In the genomic region with DNA sequence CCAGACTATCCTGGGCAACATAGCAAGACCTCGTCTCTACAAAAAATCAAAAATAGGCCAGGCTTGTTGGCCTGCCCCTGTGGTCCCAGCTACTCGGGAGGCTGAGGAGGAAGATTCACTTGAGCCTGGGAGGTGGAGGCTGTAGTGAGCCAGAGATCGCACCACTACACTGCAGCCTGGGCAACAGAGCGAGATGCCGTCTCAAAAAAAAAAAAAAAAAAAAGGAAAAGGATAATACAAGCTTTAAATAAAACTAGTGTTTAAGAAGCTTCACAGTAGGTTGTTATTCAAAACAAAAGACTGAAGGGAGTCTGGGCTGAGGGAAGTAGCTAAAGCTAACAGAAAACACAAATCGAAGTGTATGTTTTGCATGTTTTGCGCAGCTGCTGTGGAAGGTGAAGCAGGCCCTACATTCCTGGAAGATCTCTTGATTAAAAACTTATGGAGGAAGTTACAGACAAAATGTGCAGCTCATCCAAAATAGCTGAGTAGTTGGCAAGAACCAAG, we compare ENCODE assay signal across 8 cellular contexts. TPM values are rescaled to one million over a fixed set of nuclear protein-coding genes. Genes with fewer than 3 reads are reported as not detected.
A peak's percentile ranks its signal among the peaks of the same experiment; 100 is the strongest.
DNase-seq lines count a peak whose midpoint lies in the region; ATAC-seq and TF ChIP-seq lines count a peak whose summit lies in the region.

No MANE protein-coding gene starts in this region.

- WGBS in SK-N-SH (ENCODE audit: low lambda C conversion rate), result 65% methylated on average over 7 of the region's 7 CpGs
- WGBS in lower leg skin, 2 donors, result 14 to 20% methylated on average over 7 of the region's 7 CpGs
- 32 to 40% methylated on average over 7 of the region's 7 CpGs for WGBS in tibial nerve, 2 donors

- intact Hi-C loops in lower leg skin (cut with DNase I; ENCODE audit: low total_unique reads), result no loop called here

- TF ChIP-seq CTCF in SK-N-SH (IDR thresholded peaks at IDR 0.05), result no peak
- no peak for TF ChIP-seq CTCF in astrocyte of the spinal cord (IDR thresholded peaks at IDR 0.05; ENCODE audit: low read depth, low read length)
- no peak for TF ChIP-seq CTCF in lower leg skin (IDR thresholded peaks at IDR 0.05)
- TF ChIP-seq CTCF in tibial nerve (IDR thresholded peaks at IDR 0.05), result no peak

- CTCF ChIA-PET in SK-N-SH (lab: Yijun Ruan, JAX), result interaction anchor here (0.9 to 3.0 kb wide), 13 partner anchors 8 to 185 kb away, joined by 3 to 30 read pairs (median 4); no protein-coding TSS in a partner anchor

- H3K79me2 ChIP-seq in SK-N-SH (ENCODE audit: insufficient read depth), result 0 out of 2 replicates have a peak, but pooled peaks cover 7% of the 10 kb centered on the region

- no peak; the same call in 2 of the 3 replicates for ATAC-seq in SK-N-SH treated with all-trans-retinoic acid at 6 μM for 48 hours
- ATAC-seq in HG03575 (IDR thresholded peaks at IDR 0.05; ENCODE audit: extremely low read depth, insufficient number of reproducible peaks, low FRiP score, unreplicated experiment), result peak; percentile 3

- in situ Hi-C loops in astrocyte of the spinal cord (cut with HindIII; ENCODE audit: low sequenced_read_pairs), result no loop called here

- H3K9me3 ChIP-seq in SK-N-SH (no peaks in the 10 kb centered on the region), tibial nerve (no peaks in the 10 kb centered on the region)

- peaks cover 12% of the 10 kb centered on the region for H3F3A ChIP-seq in SK-N-SH (replicated peaks; ENCODE audit: insufficient read depth)

- TF ChIP-seq EP300 in SK-N-SH (IDR thresholded peaks at IDR 0.05; ENCODE audit: borderline replicate concordance in 1 of 2, low read depth in 1 of 2, low read length in 1 of 2) (no peak), tibial nerve (IDR thresholded peaks at IDR 0.05) (no peak)

- TF ChIP-seq POLR2A in lower leg skin (IDR thresholded peaks at IDR 0.05), result no peak
- TF ChIP-seq POLR2A in tibial nerve (IDR thresholded peaks at IDR 0.05), result no peak

- H3K36me3 ChIP-seq in SK-N-SH (replicated peaks in 1 of 2; ENCODE audit: control insufficient read depth in 1 of 2, insufficient read depth in 2 of 2, low read length in 1 of 2) (no peaks in the 10 kb centered on the region), tibial nerve (no peaks in the 10 kb centered on the region)

- H3K4me2 ChIP-seq in SK-N-SH, result peak overlapping the region; percentile 99

- no peak for TF ChIP-seq RAD21 in SK-N-SH (IDR thresholded peaks at IDR 0.05; ENCODE audit: low read length)

- no peaks in the 10 kb centered on the region for H3K9me2 ChIP-seq in SK-N-SH

- H3K4me1 ChIP-seq in SK-N-SH (ENCODE audit: control insufficient read depth in 1 of 2, insufficient read depth in 2 of 2, low read depth in 1 of 2, low read length in 1 of 2), result no peaks in the 10 kb centered on the region; a peak in 1 of 4 replicates
- peaks cover 0 to 17% (median 0%) of the 10 kb centered on the region in 4 donors for H3K4me1 ChIP-seq in tibial nerve

- H4K20me1 ChIP-seq in SK-N-SH (ENCODE audit: insufficient read depth), result no peaks in the 10 kb centered on the region

- H2AFZ ChIP-seq in SK-N-SH (ENCODE audit: low read depth), result peak overlapping the region; percentile 94

- H3K27ac ChIP-seq in SK-N-SH (ENCODE audit: low read depth in 2 of 2, low read length in 1 of 2), result peak overlapping the region; percentile 1 to 68; a peak in 2 of 4 replicates
- H3K27ac ChIP-seq in tibial nerve, result peak overlapping the region; percentile 95 to 98 (median 98)

- H3K4me3 ChIP-seq in SK-N-SH (ENCODE audit: low read depth in 2 of 2, low read length in 1 of 2) (peak overlapping the region; percentile 85 to 97), astrocyte of the spinal cord (ENCODE audit: low read depth, low read length) (peak overlapping the region; percentile 94), lower leg skin (ENCODE audit: low read depth, poor library complexity, severe bottlenecking) (peak overlapping the region; percentile 95), tibial nerve (peak overlapping the region; percentile 63 to 96 (median 88))

- DNase-seq in SK-N-SH (no peak), astrocyte of the spinal cord (ENCODE audit: low read depth, low spot score) (peak; percentile 10), lower leg skin (ENCODE audit: low spot score in 2 of 2) (no peak), tibial nerve (ENCODE audit: low spot score in 2 of 2) (no peak), cerebellar nuclear complex (lab: John Stamatoyannopoulos, UW) (no peak), NCI-H748 treated with DMSO at 0.1 percent for 48 hours (lab: John Stamatoyannopoulos, UW) (no peak)

- peak overlapping the region; percentile 79; the same call in 1 of the 2 replicates for H3K9ac ChIP-seq in SK-N-SH

- POLR2A ChIA-PET in SK-N-SH (lab: Yijun Ruan, JAX), result interaction anchor here (2.5 kb wide), 1 partner anchor 74 kb away, joined by 8 read pairs; a partner anchor contains a TSS

- H3K27me3 ChIP-seq in SK-N-SH (ENCODE audit: insufficient read depth) (no peaks in the 10 kb centered on the region), tibial nerve (no peaks in the 10 kb centered on the region)

TF ChIP-seq in SK-N-SH, 30 proteins besides CTCF, POLR2A, EP300 and RAD21 (continues in another document):
- TF ChIP-seq SIN3A (IDR thresholded peaks at IDR 0.05; ENCODE audit: borderline replicate concordance, low read depth, low read length), result no peak
- TF ChIP-seq CHD2 (IDR thresholded peaks at IDR 0.05; ENCODE audit: low read length, partially characterized antibody), result no peak
- TF ChIP-seq, protein P1, sequence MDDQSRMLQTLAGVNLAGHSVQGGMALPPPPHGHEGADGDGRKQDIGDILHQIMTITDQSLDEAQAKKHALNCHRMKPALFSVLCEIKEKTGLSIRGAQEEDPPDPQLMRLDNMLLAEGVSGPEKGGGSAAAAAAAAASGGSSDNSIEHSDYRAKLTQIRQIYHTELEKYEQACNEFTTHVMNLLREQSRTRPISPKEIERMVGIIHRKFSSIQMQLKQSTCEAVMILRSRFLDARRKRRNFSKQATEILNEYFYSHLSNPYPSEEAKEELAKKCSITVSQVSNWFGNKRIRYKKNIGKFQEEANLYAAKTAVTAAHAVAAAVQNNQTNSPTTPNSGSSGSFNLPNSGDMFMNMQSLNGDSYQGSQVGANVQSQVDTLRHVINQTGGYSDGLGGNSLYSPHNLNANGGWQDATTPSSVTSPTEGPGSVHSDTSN (IDR thresholded peaks at IDR 0.05), result no peak
- TF ChIP-seq MXI1 (IDR thresholded peaks at IDR 0.05; ENCODE audit: low read depth, low read length), result no peak
- no peak for TF ChIP-seq YY1 (IDR thresholded peaks at IDR 0.05; ENCODE audit: low read depth)
- TF ChIP-seq EZH2phosphoT487 (IDR thresholded peaks at IDR 0.05; ENCODE audit: borderline replicate concordance, low read depth), result no peak

TF ChIP-seq in SK-N-SH treated with all-trans-retinoic acid at 6 μM for 48 hours, 23 proteins besides CTCF, POLR2A, EP300 and RAD21:
- TF ChIP-seq ISL1 (CRISPR knock-in tag; IDR thresholded peaks at IDR 0.05) (no peak), ZNF70 (CRISPR knock-in tag; IDR thresholded peaks at IDR 0.05) (no peak), ESRRG (CRISPR knock-in tag; IDR thresholded peaks at IDR 0.05) (no peak), ZC3H10 (CRISPR knock-in tag; IDR thresholded peaks at IDR 0.05) (no peak), BACH2 (CRISPR knock-in tag; IDR thresholded peaks at IDR 0.05; ENCODE audit: borderline replicate concordance) (no peak), ZFP30 (CRISPR knock-in tag; IDR thresholded peaks at IDR 0.05) (no peak), CSDC2 (CRISPR knock-in tag; IDR thresholded peaks at IDR 0.05) (no peak), SNAI2 (CRISPR knock-in tag; IDR thresholded peaks at IDR 0.05) (no peak), TCF4 (CRISPR knock-in tag; IDR thresholded peaks at IDR 0.05; ENCODE audit: borderline replicate concordance) (no peak)

RNA-seq across cellular contexts. Expression of a gene that starts 0.6 kb away (rescaled TPM):
- polyA plus RNA-seq in SK-N-SH (2012; rRNA removed), result 2.0 TPM in 2 replicates
- 2.4 and 2.9 TPM in 2 replicates for polyA plus RNA-seq in SK-N-SH (2012; cell fraction: cytosol; rRNA removed)
- polyA plus RNA-seq in SK-N-SH (2012; cell fraction: nucleus; rRNA removed), result 1.1 and 1.7 TPM in 2 replicates
- total RNA-seq in lower leg skin (1 to 10 TPM; 2.1 to 4.6 (median 3.1) TPM), tibial nerve (1 to 10 TPM; 4.2 to 5.9 (median 5.2) TPM)
